15 cellular contexts compared by ENCODE assay signal in genomic region chr2:29249666-29250253, GRCh38.
"Had no signal": no experiment of that assay in that cellular context is flagged by ENCODE, and none has a peak within 500 bp of the region (broad histone marks: within the 10 kb centered on the region; RNA-seq: fewer than 3 reads in every experiment).

No MANE protein-coding gene starts in this region.

- H3K27me3 ChIP-seq: body of pancreas, dorsolateral prefrontal cortex, left lung, upper lobe of right lung had no signal

- H3K4me3 ChIP-seq: body of pancreas, dorsolateral prefrontal cortex, left lung, upper lobe of right lung had no signal

- H3K36me3 ChIP-seq: left lung, upper lobe of right lung had no signal

- H3K9me3 ChIP-seq: body of pancreas, left lung, upper lobe of right lung had no signal

- ATAC-seq: body of pancreas; left lung; stimulated activated naive B cell treated with anti-CD40 and anti-IgM and Interleukin-4, amounts not matched to agents 10 μg/mL and 1 μg/mL and 100 μg/mL, for 72 hours; upper lobe of right lung had no signal

- DNase-seq: activated CD4-positive, alpha-beta T cell treated with anti-CD3 and anti-CD28 coated beads, Interleukin-2, amount 50 U/mL, for 4 hours; activated naive CD8-positive, alpha-beta T cell treated with anti-CD3 and anti-CD28 coated beads, Interleukin-2, amount 10 ng/mL, durations not matched to agents 7 days and 5 days; body of pancreas; caudate nucleus; dorsolateral prefrontal cortex; foreskin melanocyte; hypothalamus; kidney; left lung; mammary epithelial cell; midbrain; nucleus accumbens; stimulated activated naive B cell treated with anti-CD40 and anti-IgM and Interleukin-4, amounts not matched to agents 10 μg/mL and 1 μg/mL and 100 μg/mL, for 72 hours; T-helper 2 cell; upper lobe of right lung had no signal

- H3K4me1 ChIP-seq: left lung, upper lobe of right lung had no signal
